ENCODE assay signal across 24 cellular contexts in the genomic region with DNA sequence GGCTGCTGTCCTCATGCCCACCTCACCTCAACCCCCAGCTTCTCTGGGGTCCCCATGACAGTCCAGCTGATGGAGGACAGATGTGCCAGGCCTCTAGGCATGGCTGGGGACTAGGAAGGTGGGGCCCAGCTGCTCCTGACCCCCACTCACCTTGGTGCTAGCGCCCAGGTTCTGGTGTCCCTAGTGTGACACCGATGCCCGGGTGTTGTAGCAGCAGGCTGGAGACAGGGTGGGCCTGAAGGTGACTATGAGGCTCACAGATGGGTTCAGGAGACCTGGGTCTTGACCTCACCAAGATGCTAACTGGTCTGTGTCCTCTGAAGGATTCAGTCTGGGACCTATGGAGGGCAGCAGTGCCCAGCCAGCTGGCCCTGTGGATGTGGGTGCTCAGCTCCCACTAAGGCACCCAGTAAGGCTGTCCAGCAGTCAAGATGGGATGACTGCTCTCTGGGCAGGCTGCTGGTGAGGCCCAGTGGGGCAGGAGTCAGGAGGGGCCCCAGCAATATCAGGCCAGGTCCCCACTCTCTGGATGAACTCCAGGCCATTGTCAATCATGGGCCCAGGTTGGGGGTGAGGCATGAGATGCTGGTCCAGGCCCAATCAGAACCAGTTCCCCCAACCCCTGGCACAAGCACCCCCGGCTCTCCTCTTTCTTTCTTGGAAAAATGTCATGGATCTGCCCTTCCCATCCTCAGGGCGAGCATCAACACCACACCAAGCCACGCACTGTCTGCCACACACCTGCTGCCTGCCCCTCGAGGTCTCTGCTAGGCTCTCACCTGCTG. TPM values are rescaled to one million over a fixed set of nuclear protein-coding genes. Genes with fewer than 3 reads are reported as not detected.
DNase-seq lines count a peak whose midpoint lies in the region; ATAC-seq, FAIRE-seq and TF ChIP-seq lines count a peak whose summit lies in the region.
"Had no signal": no experiment of that assay in that cellular context is flagged by ENCODE, and none has a peak within 500 bp of the region (broad histone marks: within the 10 kb centered on the region; RNA-seq: fewer than 3 reads in every experiment).

No MANE protein-coding gene starts in this region.

- H3K36me3 ChIP-seq in osteoblast (ENCODE audit: insufficient read depth, low read length) = no peaks in the 10 kb centered on the region
- H3K36me3 ChIP-seq: adrenal gland had no signal

- peaks cover 45% of the 10 kb centered on the region for H3K27me3 ChIP-seq in osteoblast (ENCODE audit: insufficient read depth, low read length)
- H3K27me3 ChIP-seq: adrenal gland, dorsolateral prefrontal cortex had no signal

- no peak for ATAC-seq in activated naive CD4-positive, alpha-beta T cell treated with anti-CD3 and anti-CD28 coated beads, Interleukin-2, amount 50 U/mL, for 72 hours
- ATAC-seq in esophagus mucosa (peak; percentile 15), HG03571 (IDR thresholded peaks at IDR 0.05; ENCODE audit: unreplicated experiment) (no peak)
- ATAC-seq: foreskin keratinocyte; naive thymus-derived CD8-positive, alpha-beta T cell; Right ventricle myocardium inferior had no signal

- no peak overlapping the region for H3K27ac ChIP-seq in osteoblast (ENCODE audit: low read depth, low read length)
- H3K27ac ChIP-seq: adrenal gland, dorsolateral prefrontal cortex, epithelial cell of prostate, foreskin keratinocyte had no signal

- no peak for FAIRE-seq in urothelium cell line (lab: Jason Lieb, UNC)
- FAIRE-seq: bronchial epithelial cell, D721Med, keratinocyte had no signal

- H4K20me1 ChIP-seq in osteoblast (ENCODE audit: insufficient read depth, low read length) = no peaks in the 10 kb centered on the region

- no peaks in the 10 kb centered on the region for H3K9me3 Mint-ChIP-seq in activated naive CD4-positive, alpha-beta T cell treated with anti-CD3 and anti-CD28 coated beads, Interleukin-2, amount 50 U/mL, for 72 hours
- H3K9me3 Mint-ChIP-seq: memory B cell; naive thymus-derived CD8-positive, alpha-beta T cell; stimulated activated naive CD8-positive, alpha-beta T cell treated with anti-CD3 and anti-CD28 coated beads, Interleukin-15, Interleukin-2, amounts not matched to agents 100 ng/mL and 50 ng/mL, for 24 hours had no signal

- no peaks in the 10 kb centered on the region for H3K4me1 ChIP-seq in osteoblast (ENCODE audit: insufficient read depth, low read length)
- H3K4me1 ChIP-seq: adrenal gland, foreskin keratinocyte had no signal

- H3K4me2 ChIP-seq in osteoblast (ENCODE audit: insufficient read depth, low read length) = no peak overlapping the region

- DNase-seq in activated naive CD4-positive, alpha-beta T cell treated with anti-CD3 and anti-CD28 coated beads, Interleukin-2, amount 50 U/mL, for 16 hours = peak; percentile 4
- no peak for DNase-seq in activated naive CD4-positive, alpha-beta T cell treated with anti-CD3 and anti-CD28 coated beads, Interleukin-2, amount 50 U/mL, for 72 hours (ENCODE audit: low spot score in 2 of 2)
- DNase-seq in osteoblast (ENCODE audit: insufficient read length, low spot score, missing footprints) (peak; percentile 14), urothelium cell line (ENCODE audit: low spot score) (peak; percentile 2)
- no peak for DNase-seq in activated effector memory CD4-positive, alpha-beta T cell treated with anti-CD3 and anti-CD28 coated beads, Interleukin-2, amount 50 U/mL, for 16 hours
- no peak for DNase-seq in stimulated activated CD4-positive, alpha-beta T cell treated with anti-CD3 and anti-CD28 coated beads, Interleukin-2, amount 100 ng/mL, for 24 hours
- DNase-seq: activated effector memory CD4-positive, alpha-beta T cell treated with Interleukin-2 at 50 U/mL for 16 hours; C1 segment of cervical spinal cord; foreskin keratinocyte; hypothalamus; naive thymus-derived CD8-positive, alpha-beta T cell; NCI-H524; stimulated activated CD4-positive, alpha-beta T cell treated with anti-CD3 and anti-CD28 coated beads, Interleukin-1b, Interleukin-23, amount 100 ng/mL, for 48 hours had no signal

- no peaks in the 10 kb centered on the region for H3K79me2 ChIP-seq in osteoblast (ENCODE audit: insufficient read depth, low read length)

- no peaks in the 10 kb centered on the region for H3K9me3 ChIP-seq in osteoblast (ENCODE audit: low read depth, low read length)
- H3K9me3 ChIP-seq: adrenal gland had no signal

- no peaks in the 10 kb centered on the region for H3K36me3 Mint-ChIP-seq in activated naive CD4-positive, alpha-beta T cell treated with anti-CD3 and anti-CD28 coated beads, Interleukin-2, amount 50 U/mL, for 72 hours
- H3K36me3 Mint-ChIP-seq: memory B cell; naive thymus-derived CD8-positive, alpha-beta T cell had no signal

- no peak overlapping the region for H2AFZ ChIP-seq in osteoblast (ENCODE audit: low read length)

- no peak overlapping the region for H3K27ac Mint-ChIP-seq in activated naive CD4-positive, alpha-beta T cell treated with anti-CD3 and anti-CD28 coated beads, Interleukin-2, amount 50 U/mL, for 72 hours
- H3K27ac Mint-ChIP-seq: memory B cell; naive thymus-derived CD8-positive, alpha-beta T cell; stimulated activated naive CD8-positive, alpha-beta T cell treated with anti-CD3 and anti-CD28 coated beads, Interleukin-15, Interleukin-2, amounts not matched to agents 100 ng/mL and 50 ng/mL, for 24 hours had no signal

- no peak for TF ChIP-seq CTCF in osteoblast (IDR thresholded peaks at IDR 0.05; ENCODE audit: extremely low read depth, low read depth, low read length)

- H3K4me3 ChIP-seq in osteoblast (ENCODE audit: insufficient read depth, low read length) = no peak overlapping the region
- H3K4me3 ChIP-seq: adrenal gland, dorsolateral prefrontal cortex had no signal

RNA-seq across cellular contexts. Expression of gene ALDH1L1, which starts 33.0 kb away (rescaled TPM):
- total RNA-seq in activated naive CD4-positive, alpha-beta T cell treated with anti-CD3 and anti-CD28 coated beads, Interleukin-2, amount 50 U/mL, for 72 hours = under 1 TPM; 0.18 to 0.34 TPM
- total RNA-seq in esophagus mucosa (4.5 TPM), osteoblast (under 0.01 TPM in 1 of 2 replicates, not detected in the other)
- total RNA-seq: naive thymus-derived CD8-positive, alpha-beta T cell had no signal

Comparison
In these comparisons a context has a peak if more than half of its experiments do, and no peak if none do; other contexts are left out.
1. DNase-seq: peak in activated naive CD4-positive, alpha-beta T cell treated with anti-CD3 and anti-CD28 coated beads, Interleukin-2, amount 50 U/mL, for 16 hours (single experiment), osteoblast (single experiment) and urothelium cell line (single experiment); none in activated naive CD4-positive, alpha-beta T cell treated with anti-CD3 and anti-CD28 coated beads, Interleukin-2, amount 50 U/mL, for 72 hours (0 of 2), activated effector memory CD4-positive, alpha-beta T cell treated with anti-CD3 and anti-CD28 coated beads, Interleukin-2, amount 50 U/mL, for 16 hours (single experiment) and stimulated activated CD4-positive, alpha-beta T cell treated with anti-CD3 and anti-CD28 coated beads, Interleukin-2, amount 100 ng/mL, for 24 hours (0 of 2).